Comparison of ENCODE assay signal across 1 cellular context in the genomic region with DNA sequence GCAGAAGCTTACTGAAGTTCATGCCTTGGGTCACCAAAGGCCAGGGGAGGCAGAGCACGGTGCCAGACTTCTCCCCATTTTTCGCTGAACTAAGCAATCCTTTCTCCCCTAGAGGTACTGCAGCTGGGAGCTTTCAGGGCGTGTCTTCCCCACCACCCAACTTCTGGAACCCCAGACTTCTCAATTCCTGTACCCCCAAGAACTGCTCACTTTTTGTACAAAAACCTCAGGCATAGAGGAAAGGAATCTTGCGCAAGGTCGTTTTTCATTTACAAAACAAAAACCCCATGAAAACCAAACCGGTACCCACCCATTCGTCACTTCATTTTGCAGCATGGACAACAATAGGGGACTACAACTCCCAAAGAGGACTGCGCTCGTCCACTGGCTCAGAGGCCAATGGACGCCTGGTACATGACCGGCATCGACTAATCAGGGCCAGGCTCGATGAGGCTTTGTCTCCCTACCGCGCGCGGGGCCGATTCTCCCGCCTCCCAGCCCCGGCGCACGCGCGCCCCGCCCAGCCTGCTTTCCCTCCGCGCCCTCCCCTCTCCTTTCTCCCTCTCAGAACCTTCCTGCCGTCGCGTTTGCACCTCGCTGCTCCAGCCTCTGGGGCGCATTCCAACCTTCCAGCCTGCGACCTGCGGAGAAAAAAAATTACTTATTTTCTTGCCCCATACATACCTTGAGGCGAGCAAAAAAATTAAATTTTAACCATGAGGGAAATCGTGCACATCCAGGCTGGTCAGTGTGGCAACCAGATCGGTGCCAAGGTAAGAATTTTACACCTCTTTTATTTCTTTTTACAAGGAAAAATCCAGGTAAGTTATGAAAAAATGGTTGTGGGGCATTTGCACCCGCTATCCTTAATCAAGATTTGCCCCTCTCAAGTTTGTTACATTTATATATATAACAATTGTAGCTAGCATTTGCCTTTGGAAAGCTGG.
TF ChIP-seq lines count a peak whose summit lies in the region.

A gene (plus strand): TSS at position 562 of the 947 bp plus-strand sequence. CDS start 155 bp downstream, at position 717.

TF ChIP-seq in H1, 55 proteins besides CTCF, POLR2A, EP300 and RAD21:
- no peak for TF ChIP-seq CTBP2 (IDR thresholded peaks at IDR 0.05; ENCODE audit: borderline replicate concordance, insufficient read depth, insufficient read length, low read length)
- no peak for TF ChIP-seq RBBP5 (IDR thresholded peaks at IDR 0.05; ENCODE audit: borderline replicate concordance, low read depth, low read length)
- TF ChIP-seq, protein P1, sequence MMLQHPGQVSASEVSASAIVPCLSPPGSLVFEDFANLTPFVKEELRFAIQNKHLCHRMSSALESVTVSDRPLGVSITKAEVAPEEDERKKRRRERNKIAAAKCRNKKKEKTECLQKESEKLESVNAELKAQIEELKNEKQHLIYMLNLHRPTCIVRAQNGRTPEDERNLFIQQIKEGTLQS (IDR thresholded peaks at IDR 0.05; ENCODE audit: insufficient read depth, low read depth, low read length), result 0 out of 2 replicates have a peak, but pooled peaks have one; percentile 1
- TF ChIP-seq KDM5A (IDR thresholded peaks at IDR 0.05; ENCODE audit: low read length), result no peak
- TF ChIP-seq TAF7 (optimal IDR thresholded peaks at IDR 0.05; ENCODE audit: borderline replicate concordance, low read depth, low read length), result peak; percentile 99
- TF ChIP-seq GABPA (IDR thresholded peaks at IDR 0.05; ENCODE audit: borderline replicate concordance, insufficient read depth, low read length), result no peak
- peak; percentile 69 for TF ChIP-seq CREB1 (IDR thresholded peaks at IDR 0.05)
- TF ChIP-seq NANOG (IDR thresholded peaks at IDR 0.05; ENCODE audit: insufficient read depth, low read depth, low read length, poor library complexity, severe bottlenecking), result peak; percentile 26
- peak; percentile 99 for TF ChIP-seq CEBPB (IDR thresholded peaks at IDR 0.05; ENCODE audit: low read depth, low read length)
- TF ChIP-seq KDM1A (IDR thresholded peaks at IDR 0.05; ENCODE audit: borderline replicate concordance, low read length), result no peak
- TF ChIP-seq, protein P2, sequence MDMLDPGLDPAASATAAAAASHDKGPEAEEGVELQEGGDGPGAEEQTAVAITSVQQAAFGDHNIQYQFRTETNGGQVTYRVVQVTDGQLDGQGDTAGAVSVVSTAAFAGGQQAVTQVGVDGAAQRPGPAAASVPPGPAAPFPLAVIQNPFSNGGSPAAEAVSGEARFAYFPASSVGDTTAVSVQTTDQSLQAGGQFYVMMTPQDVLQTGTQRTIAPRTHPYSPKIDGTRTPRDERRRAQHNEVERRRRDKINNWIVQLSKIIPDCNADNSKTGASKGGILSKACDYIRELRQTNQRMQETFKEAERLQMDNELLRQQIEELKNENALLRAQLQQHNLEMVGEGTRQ (IDR thresholded peaks at IDR 0.05; ENCODE audit: low read length), result peak; percentile 62; the same call in 1 of the 2 replicates
- no peak; a peak in 1 of 4 replicates for TF ChIP-seq HDAC2 (IDR thresholded peaks at IDR 0.05; ENCODE audit: borderline replicate concordance in 1 of 2, low read depth in 2 of 2, low read length in 2 of 2)
- TF ChIP-seq EZH2 (IDR thresholded peaks at IDR 0.05; ENCODE audit: low read depth, low read length, severe bottlenecking), result no peak
- peak; percentile 28; the same call in 1 of the 2 replicates for TF ChIP-seq CHD2 (IDR thresholded peaks at IDR 0.05; ENCODE audit: low read length)
- TF ChIP-seq RXRA (IDR thresholded peaks at IDR 0.05; ENCODE audit: insufficient read depth, low read depth, low read length), result no peak
- TF ChIP-seq MAFK (IDR thresholded peaks at IDR 0.05; ENCODE audit: low read depth, low read length), result peak; percentile 61; the same call in 1 of the 2 replicates
- TF ChIP-seq HDAC6 (IDR thresholded peaks at IDR 0.05; ENCODE audit: low read depth, low read length), result no peak
- TF ChIP-seq YY1 (IDR thresholded peaks at IDR 0.05; ENCODE audit: low read depth, low read length), result peak; percentile 80
- no peak for TF ChIP-seq ASH2L (IDR thresholded peaks at IDR 0.05; ENCODE audit: low read length)
- TF ChIP-seq TEAD4 (IDR thresholded peaks at IDR 0.05; ENCODE audit: low read depth, low read length), result peak; percentile 84
- peak; percentile 90; the same call in 1 of the 2 replicates for TF ChIP-seq GTF2F1 (IDR thresholded peaks at IDR 0.05; ENCODE audit: borderline replicate concordance, low read depth, low read length)
- peak; percentile 65 for TF ChIP-seq NRF1 (IDR thresholded peaks at IDR 0.05; ENCODE audit: low read depth, low read length)
- no peak for TF ChIP-seq SP2 (IDR thresholded peaks at IDR 0.05; ENCODE audit: low read length)
- TF ChIP-seq CHD1 (IDR thresholded peaks at IDR 0.05; ENCODE audit: low read depth, low read length), result peak; percentile 86
- TF ChIP-seq PHF8 (conservative IDR thresholded peaks at IDR 0.05; ENCODE audit: low read depth, low read length), result peak; percentile 65
- peak; percentile 16 for TF ChIP-seq SP1 (IDR thresholded peaks at IDR 0.05; ENCODE audit: low read depth, low read length)
- TF ChIP-seq POLR2AphosphoS5 (IDR thresholded peaks at IDR 0.05; ENCODE audit: low read depth, low read length), result peak; percentile 98; the same call in 1 of the 2 replicates
- TF ChIP-seq SAP30 (IDR thresholded peaks at IDR 0.05; ENCODE audit: insufficient read depth, insufficient replicate concordance, low read length), result no peak
- peak; percentile 95 for TF ChIP-seq TBP (IDR thresholded peaks at IDR 0.05; ENCODE audit: low read depth, low read length)
- TF ChIP-seq, protein P3, sequence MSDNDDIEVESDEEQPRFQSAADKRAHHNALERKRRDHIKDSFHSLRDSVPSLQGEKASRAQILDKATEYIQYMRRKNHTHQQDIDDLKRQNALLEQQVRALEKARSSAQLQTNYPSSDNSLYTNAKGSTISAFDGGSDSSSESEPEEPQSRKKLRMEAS (IDR thresholded peaks at IDR 0.05), result peak; percentile 87
- no peak for TF ChIP-seq JUN (IDR thresholded peaks at IDR 0.05; ENCODE audit: low read depth, low read length)
- TF ChIP-seq, protein P4, sequence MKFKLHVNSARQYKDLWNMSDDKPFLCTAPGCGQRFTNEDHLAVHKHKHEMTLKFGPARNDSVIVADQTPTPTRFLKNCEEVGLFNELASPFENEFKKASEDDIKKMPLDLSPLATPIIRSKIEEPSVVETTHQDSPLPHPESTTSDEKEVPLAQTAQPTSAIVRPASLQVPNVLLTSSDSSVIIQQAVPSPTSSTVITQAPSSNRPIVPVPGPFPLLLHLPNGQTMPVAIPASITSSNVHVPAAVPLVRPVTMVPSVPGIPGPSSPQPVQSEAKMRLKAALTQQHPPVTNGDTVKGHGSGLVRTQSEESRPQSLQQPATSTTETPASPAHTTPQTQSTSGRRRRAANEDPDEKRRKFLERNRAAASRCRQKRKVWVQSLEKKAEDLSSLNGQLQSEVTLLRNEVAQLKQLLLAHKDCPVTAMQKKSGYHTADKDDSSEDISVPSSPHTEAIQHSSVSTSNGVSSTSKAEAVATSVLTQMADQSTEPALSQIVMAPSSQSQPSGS (IDR thresholded peaks at IDR 0.05; ENCODE audit: low read length), result peak; percentile 86
- 0 out of 2 replicates have a peak, but pooled peaks have one; percentile 68 for TF ChIP-seq SP4 (IDR thresholded peaks at IDR 0.05; ENCODE audit: low read length)
- peak; percentile 98 for TF ChIP-seq TAF1 (IDR thresholded peaks at IDR 0.05; ENCODE audit: low read depth, low read length)
- TF ChIP-seq SIN3A (conservative IDR thresholded peaks at IDR 0.05 in 1 of 2, IDR thresholded peaks at IDR 0.05 in 1 of 2; ENCODE audit: low read depth in 1 of 2, low read length in 2 of 2), result peak in 1 of 2 experiments; percentile 50; a peak in 3 of 4 replicates
- peak; percentile 57 for TF ChIP-seq SIX5 (IDR thresholded peaks at IDR 0.05; ENCODE audit: low read depth, low read length)
- TF ChIP-seq BACH1 (IDR thresholded peaks at IDR 0.05; ENCODE audit: low read length), result 0 out of 2 replicates have a peak, but pooled peaks have one; percentile 28
- TF ChIP-seq, protein P5, sequence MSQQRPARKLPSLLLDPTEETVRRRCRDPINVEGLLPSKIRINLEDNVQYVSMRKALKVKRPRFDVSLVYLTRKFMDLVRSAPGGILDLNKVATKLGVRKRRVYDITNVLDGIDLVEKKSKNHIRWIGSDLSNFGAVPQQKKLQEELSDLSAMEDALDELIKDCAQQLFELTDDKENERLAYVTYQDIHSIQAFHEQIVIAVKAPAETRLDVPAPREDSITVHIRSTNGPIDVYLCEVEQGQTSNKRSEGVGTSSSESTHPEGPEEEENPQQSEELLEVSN (IDR thresholded peaks at IDR 0.05), result peak; percentile 51; the same call in 1 of the 2 replicates
- TF ChIP-seq POU5F1 (IDR thresholded peaks at IDR 0.05; ENCODE audit: low read depth, low read length), result no peak
- peak; percentile 22 for TF ChIP-seq SIRT6 (IDR thresholded peaks at IDR 0.05; ENCODE audit: low read length)
